Comparison of ENCODE assay signal across 8 cellular contexts in the genomic region with DNA sequence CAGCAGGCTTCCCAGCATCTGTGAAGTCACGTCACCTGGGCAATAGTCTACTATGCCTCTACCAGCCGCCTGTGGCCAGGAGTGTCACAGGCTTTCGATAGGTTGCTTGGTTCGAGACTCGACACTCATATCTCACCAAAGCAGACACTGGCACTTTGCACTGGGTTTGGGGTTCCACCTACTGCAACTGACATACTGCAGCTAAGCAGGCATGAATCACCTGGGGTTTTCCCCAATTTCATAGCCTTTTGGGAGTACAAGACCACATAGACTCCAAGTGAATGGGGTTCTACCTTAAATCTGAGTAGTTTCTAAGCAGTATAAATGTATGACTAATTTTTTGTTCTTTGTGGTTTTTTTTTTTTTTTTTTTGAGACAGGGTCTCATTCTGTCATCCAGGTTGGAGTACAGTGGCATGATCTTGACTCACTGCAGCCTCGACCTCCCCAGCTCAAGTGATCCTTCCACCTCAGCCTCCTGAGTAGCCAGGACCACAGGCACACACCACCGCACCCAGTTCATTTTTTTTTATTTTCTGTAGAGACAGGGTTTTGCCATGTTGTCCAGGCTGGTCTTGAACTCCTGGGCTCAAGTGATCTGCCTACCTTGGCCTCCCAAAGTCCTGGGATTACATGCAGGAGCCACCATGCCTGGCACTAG. TPM values are rescaled to one million over a fixed set of nuclear protein-coding genes. Genes with fewer than 3 reads are reported as not detected.
A peak's percentile ranks its signal among the peaks of the same experiment; 100 is the strongest.
DNase-seq lines count a peak whose midpoint lies in the region; ATAC-seq and FAIRE-seq lines count a peak whose summit lies in the region.

No MANE protein-coding gene starts in this region.

- no peak for FAIRE-seq in HTR-8/SVneo (lab: Jason Lieb, UNC)

- DNase-seq in activated CD8-positive, alpha-beta memory T cell treated with anti-CD3 and anti-CD28 coated beads, Interleukin-2, amount 50 U/mL, for 48 hours, result peak; percentile 79
- peak; percentile 70 for DNase-seq in renal cortical epithelial cell (ENCODE audit: low read depth)
- no peak for DNase-seq in hypothalamus (lab: John Stamatoyannopoulos, UW)
- no peak for DNase-seq in effector CD8-positive, alpha-beta T cell (lab: John Stamatoyannopoulos, UW)
- DNase-seq in HTR-8/SVneo (ENCODE audit: insufficient read length, low spot score), result no peak
- DNase-seq in left ventricle myocardium superior, result no peak

- peak; percentile 94 for ATAC-seq in GM18858 (IDR thresholded peaks at IDR 0.05; ENCODE audit: unreplicated experiment)
- peak; percentile 71 for ATAC-seq in HG02970 (IDR thresholded peaks at IDR 0.05; ENCODE audit: low FRiP score, unreplicated experiment)
- no peak for ATAC-seq in left ventricle myocardium superior

- intact Hi-C loops in left ventricle myocardium superior (cut with micrococcal nuclease), result no loop called here

RNA-seq across cellular contexts. Expression of a gene that starts 32.1 kb away (rescaled TPM):
- total RNA-seq in renal cortical epithelial cell (6.1 and 10.6 TPM in 2 replicates), left ventricle myocardium superior (22.6 TPM)

RNA-seq across cellular contexts. Expression of a gene that starts 32.2 kb away (rescaled TPM):
- total RNA-seq in renal cortical epithelial cell (7.3 and 13.6 TPM in 2 replicates), left ventricle myocardium superior (13.4 TPM)

RNA-seq across cellular contexts. Expression of a gene that starts 52.4 kb away (rescaled TPM):
- 24.5 and 40.3 TPM in 2 replicates for total RNA-seq in renal cortical epithelial cell
- 2.0 TPM for total RNA-seq in left ventricle myocardium superior

Comparison
In these comparisons a context has a peak if more than half of its experiments do, and no peak if none do; other contexts are left out.
1. DNase-seq: peak in activated CD8-positive, alpha-beta memory T cell treated with anti-CD3 and anti-CD28 coated beads, Interleukin-2, amount 50 U/mL, for 48 hours (single experiment) and renal cortical epithelial cell (single experiment); none in hypothalamus (0 of 51), effector CD8-positive, alpha-beta T cell (single experiment), HTR-8/SVneo (single experiment) and left ventricle myocardium superior (single experiment).